8 cellular contexts compared by ENCODE assay signal in the genomic region with DNA sequence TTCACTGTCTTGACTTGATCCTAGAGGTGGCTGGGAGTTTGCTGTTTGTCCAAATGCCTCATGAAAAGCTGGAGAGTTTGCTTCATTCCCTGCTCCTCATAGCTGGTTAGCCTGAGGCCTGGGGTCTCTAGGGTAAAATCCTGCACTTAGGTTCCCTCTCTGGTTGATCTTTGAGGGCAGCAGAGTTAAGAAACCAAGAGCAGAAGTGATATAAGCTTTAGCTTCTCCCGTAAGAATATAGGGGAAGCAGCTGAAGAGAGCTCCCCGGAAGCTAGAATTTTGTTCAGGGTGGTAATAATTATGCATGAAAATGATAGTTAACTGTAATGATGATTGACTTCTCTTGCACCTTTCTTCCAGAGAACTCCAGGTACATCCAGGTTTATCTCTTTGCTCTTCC. TPM values are rescaled to one million over a fixed set of nuclear protein-coding genes. Genes with fewer than 3 reads are reported as not detected.
DNase-seq lines count a peak whose midpoint lies in the region; ATAC-seq, FAIRE-seq and TF ChIP-seq lines count a peak whose summit lies in the region.

No MANE protein-coding gene starts in this region.

- intact Hi-C loops in MCF 10A (cut with micrococcal nuclease) = loop anchor here (1.0 to 10.0 kb wide), 3 partner anchors 12 to 587 kb away; partner anchors contain the start of genes ETF1 and HNRNPA0
- intact Hi-C loops in left colon (cut with DNase I, micrococcal nuclease) = no loop called here

- peak overlapping the region; percentile 88 for H3K4me3 Mint-ChIP-seq in MCF 10A (ENCODE audit: unreplicated experiment)

- POLR2A ChIA-PET in AG04450 (lab: Yijun Ruan, JAX) (interaction anchor here (0.6 to 3.1 kb wide), 2 partner anchors 13 to 163 kb away, joined by 4 to 88 read pairs; partner anchors contain the start of gene KDM3B), MCF 10A (lab: Yijun Ruan, JAX) (interaction anchor here (0.7 to 13.3 kb wide), 7 partner anchors 8 to 161 kb away, joined by 3 to 395 read pairs (median 3); partner anchors contain the start of genes BRD8, CDC23, KDM3B and KIF20A)

- DNase-seq in AG04450 (ENCODE audit: low read depth, low spot score) (no peak), MCF 10A (ENCODE audit: unreplicated experiment) (no peak), RCC 7860 (ENCODE audit: low spot score) (no peak), left colon (no peak)

- H3K4me1 ChIP-seq in mononuclear cell (ENCODE audit: insufficient read depth, low read length) = peaks cover 46% of the 10 kb centered on the region

- H3K9me3 Mint-ChIP-seq in MCF 10A (ENCODE audit: unreplicated experiment) = no peaks in the 10 kb centered on the region

- no peak for ATAC-seq in HG03520 (IDR thresholded peaks at IDR 0.05; ENCODE audit: unreplicated experiment)
- no peak for ATAC-seq in HG03460 (IDR thresholded peaks at IDR 0.05; ENCODE audit: unreplicated experiment)
- ATAC-seq in left colon = no peak

- H3K4me1 Mint-ChIP-seq in MCF 10A (ENCODE audit: insufficient read depth, unreplicated experiment) = peaks cover 47% of the 10 kb centered on the region

- H3K27me3 ChIP-seq in AG04450 (ENCODE audit: control insufficient read depth, insufficient read depth, low read length) (no peaks in the 10 kb centered on the region), mononuclear cell (ENCODE audit: insufficient read depth, low read length) (no peaks in the 10 kb centered on the region)

- no peak for FAIRE-seq in RCC 7860 (lab: Jason Lieb, UNC)

- H3K9me3 ChIP-seq in AG04450 (ENCODE audit: control insufficient read depth, insufficient read depth, low read length) = no peaks in the 10 kb centered on the region
- H3K9me3 ChIP-seq in KOPT-K1 (ENCODE audit: insufficient read depth, low read length, poor library complexity, severe bottlenecking) = no peaks in the 10 kb centered on the region
- no peaks in the 10 kb centered on the region for H3K9me3 ChIP-seq in mononuclear cell (ENCODE audit: low read depth, low read length)

- CTCF ChIA-PET in AG04450 (lab: Charles Lee) = interaction anchor here (0.6 to 7.9 kb wide), 4 partner anchors 13 to 359 kb away, joined by 3 to 169 read pairs (median 8); partner anchors contain the start of gene KDM3B
- CTCF ChIA-PET in MCF 10A (lab: Yijun Ruan, JAX) = interaction anchor here (0.7 to 13.7 kb wide), 4 partner anchors 13 to 116 kb away, joined by 3 to 323 read pairs (median 4); partner anchors contain the start of gene KDM3B

- H3K36me3 ChIP-seq in KOPT-K1 (ENCODE audit: insufficient read depth, low read length) = peaks cover 31% of the 10 kb centered on the region

- no peaks in the 10 kb centered on the region for H3K27me3 Mint-ChIP-seq in MCF 10A (ENCODE audit: insufficient read depth, unreplicated experiment)

- TF ChIP-seq CTCF in AG04450 (IDR thresholded peaks at IDR 0.05; ENCODE audit: low read depth, low read length) (no peak), MCF 10A (IDR thresholded peaks at IDR 0.05; ENCODE audit: unreplicated experiment) (no peak)

- peak overlapping the region; percentile 91 for H3K4me3 ChIP-seq in AG04450 (ENCODE audit: low read depth, low read length)
- H3K4me3 ChIP-seq in mononuclear cell (ENCODE audit: low read length) = peak overlapping the region; percentile 81

- BruUV-seq in MCF 10A (replicated peaks; lab: Mats Ljungman, UMichigan) = no TSS peak

- H3K27ac ChIP-seq in AG04450 (ENCODE audit: low read depth, low read length) (no peak overlapping the region), KOPT-K1 (ENCODE audit: low read depth, low read length, poor library complexity, severe bottlenecking) (peak overlapping the region; percentile 87)

- H3K27ac Mint-ChIP-seq in MCF 10A (ENCODE audit: low read depth, unreplicated experiment) = peak overlapping the region; percentile 100

- H3K36me3 Mint-ChIP-seq in MCF 10A (ENCODE audit: insufficient read depth, unreplicated experiment) = peaks cover 36% of the 10 kb centered on the region

RNA-seq across cellular contexts. Expression of gene FAM53C, which starts 1.4 kb away (rescaled TPM):
- 35.6 and 35.9 TPM in 2 replicates for polyA plus RNA-seq in AG04450 (2011; rRNA removed)
- 48.7 and 51.9 TPM in 2 replicates for polyA minus RNA-seq in AG04450 (2011; rRNA and poly(A)+ RNA removed)
- total RNA-seq in MCF 10A (2022) (37.2 and 38.9 TPM in 2 replicates), mononuclear cell (72.2 TPM), left colon (10 to 100 TPM in 1 of 2 donors, 1 to 10 TPM in 1; 9.2 to 15.4 TPM)

RNA-seq across cellular contexts. Expression of gene CDC25C, which starts 7.9 kb away (rescaled TPM):
- polyA plus RNA-seq in AG04450 (2011; rRNA removed) = 3.2 and 4.8 TPM in 2 replicates
- 1.9 and 2.6 TPM in 2 replicates for polyA minus RNA-seq in AG04450 (2011; rRNA and poly(A)+ RNA removed)
- total RNA-seq in MCF 10A (2022) (10.8 and 12.2 TPM in 2 replicates), mononuclear cell (1.2 TPM), left colon (1 to 10 TPM; 1.3 to 2.4 TPM)

RNA-seq across cellular contexts. Expression of gene KDM3B, which starts 13.0 kb away (rescaled TPM):
- 28.3 and 32.7 TPM in 2 replicates for polyA plus RNA-seq in AG04450 (2011; rRNA removed)
- polyA minus RNA-seq in AG04450 (2011; rRNA and poly(A)+ RNA removed) = 51.6 and 52.8 TPM in 2 replicates
- 57.8 and 59.0 TPM in 2 replicates for total RNA-seq in MCF 10A (2022)
- 72.1 TPM for total RNA-seq in mononuclear cell
- 10 to 100 TPM; 62.4 to 63.2 TPM for total RNA-seq in left colon
